8 cellular contexts compared by ENCODE assay signal in the genomic region with DNA sequence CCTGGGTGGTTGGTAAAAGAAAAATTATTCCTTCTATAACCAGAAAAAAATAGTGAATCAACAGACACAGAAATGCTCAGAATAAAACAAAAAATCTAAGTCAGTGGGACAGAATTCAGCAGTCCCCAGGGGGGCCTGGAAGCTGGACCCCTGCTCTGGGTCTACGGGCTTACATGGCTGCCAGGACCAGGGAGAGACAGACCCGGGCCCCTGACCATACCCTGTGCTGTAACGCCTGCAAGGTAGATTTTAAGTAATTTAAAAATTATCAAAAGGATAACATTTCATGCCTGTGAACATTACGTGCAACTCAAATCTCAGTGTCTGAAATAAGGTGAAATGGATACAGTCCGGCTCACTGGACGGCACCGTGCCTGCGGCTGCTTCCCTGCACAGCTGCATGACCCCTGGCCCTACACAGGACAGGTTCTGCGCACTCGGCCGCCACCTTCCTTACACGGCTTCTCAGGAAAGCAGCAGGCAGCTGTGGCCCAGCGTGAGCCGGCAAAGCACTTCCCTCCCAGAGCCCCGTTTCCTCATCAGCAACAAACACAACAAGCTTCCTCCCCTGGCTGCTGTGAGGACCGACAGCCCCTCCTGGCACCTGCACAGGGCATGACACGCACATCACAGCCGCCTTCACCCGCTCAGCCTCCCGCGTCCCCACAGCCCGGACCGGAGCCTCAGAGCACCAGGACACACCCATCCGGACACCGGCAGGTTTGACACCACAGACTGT. TPM values are rescaled to one million over a fixed set of nuclear protein-coding genes. Genes with fewer than 3 reads are reported as not detected.
DNase-seq lines count a peak whose midpoint lies in the region; ATAC-seq and TF ChIP-seq lines count a peak whose summit lies in the region.

No MANE protein-coding gene starts in this region.

- TF ChIP-seq CTCF in MM.1S (IDR thresholded peaks at IDR 0.05; ENCODE audit: low read length) (peak; percentile 82), sigmoid colon (IDR thresholded peaks at IDR 0.05) (no peak), coronary artery (IDR thresholded peaks at IDR 0.05) (no peak)
- peak; percentile 23 for TF ChIP-seq CTCF in activated CD8-positive, alpha-beta T cell treated with anti-CD3 and anti-CD28 coated beads for 36 hours (IDR thresholded peaks at IDR 0.05)

- no peak for TF ChIP-seq POLR2A in sigmoid colon (IDR thresholded peaks at IDR 0.05)

- 53 to 74% methylated on average over 25 of the region's 25 CpGs for WGBS in sigmoid colon, 2 donors

- peaks cover 86% of the 10 kb centered on the region for H3K79me2 ChIP-seq in MM.1S (ENCODE audit: low read length)

- H3K4me1 Mint-ChIP-seq in activated CD8-positive, alpha-beta T cell treated with anti-CD3 and anti-CD28 coated beads for 36 hours (ENCODE audit: low read depth) = peaks cover 79% of the 10 kb centered on the region

- CTCF ChIA-PET in activated CD8-positive, alpha-beta T cell treated with anti-CD3 and anti-CD28 coated beads for 36 hours (lab: Charles Lee) = interaction anchor here (0.8 to 4.1 kb wide), 8 partner anchors 11 to 116 kb away, joined by 3 to 20 read pairs (median 6); no protein-coding TSS in a partner anchor

- peak overlapping the region; percentile 90 for H3K27ac ChIP-seq in MM.1S (ENCODE audit: low read length)
- H3K27ac ChIP-seq in sigmoid colon = peak overlapping the region; percentile 2 to 55 (median 30)
- H3K27ac ChIP-seq in coronary artery = no peak overlapping the region

- ATAC-seq in GM19043 (IDR thresholded peaks at IDR 0.05; ENCODE audit: low read depth, unreplicated experiment) = peak; percentile 79
- ATAC-seq in activated CD8-positive, alpha-beta T cell treated with anti-CD3 and anti-CD28 coated beads for 36 hours = peak; percentile 86
- ATAC-seq in esophagus mucosa = peak; percentile 49

- H3K4me1 ChIP-seq in MM.1S (ENCODE audit: low read length) (peaks cover 34% of the 10 kb centered on the region), sigmoid colon (peaks cover 0 to 52% (median 36%) of the 10 kb centered on the region in 4 donors)

- H3K27ac Mint-ChIP-seq in activated CD8-positive, alpha-beta T cell treated with anti-CD3 and anti-CD28 coated beads for 36 hours = peak overlapping the region; percentile 89

- no peaks in the 10 kb centered on the region for H3K9me3 Mint-ChIP-seq in activated CD8-positive, alpha-beta T cell treated with anti-CD3 and anti-CD28 coated beads for 36 hours

- H3K36me3 Mint-ChIP-seq in activated CD8-positive, alpha-beta T cell treated with anti-CD3 and anti-CD28 coated beads for 36 hours (ENCODE audit: low read depth) = peaks cover 22% of the 10 kb centered on the region

- no peaks in the 10 kb centered on the region for H3K27me3 Mint-ChIP-seq in activated CD8-positive, alpha-beta T cell treated with anti-CD3 and anti-CD28 coated beads for 36 hours

- H3K9me3 ChIP-seq in MM.1S (replicated peaks; ENCODE audit: insufficient read depth, low read length) (no peaks in the 10 kb centered on the region), sigmoid colon (no peaks in the 10 kb centered on the region)

- peaks cover 23% of the 10 kb centered on the region for H3F3A ChIP-seq in MM.1S (ENCODE audit: insufficient read depth, low read length)

- peak overlapping the region; percentile 72 for H3K9ac ChIP-seq in MM.1S (ENCODE audit: low read length)

- H2AFZ ChIP-seq in MM.1S (ENCODE audit: low read length) = no peak overlapping the region

- H3K36me3 ChIP-seq in MM.1S (replicated peaks; ENCODE audit: insufficient read depth, low read length) (no peaks in the 10 kb centered on the region; the same call in 1 of the 2 replicates), sigmoid colon (no peaks in the 10 kb centered on the region)

- no peaks in the 10 kb centered on the region for H3K27me3 ChIP-seq in MM.1S (replicated peaks; ENCODE audit: insufficient read depth, low read length)
- H3K27me3 ChIP-seq in sigmoid colon = no peaks in the 10 kb centered on the region

- H4K20me1 ChIP-seq in MM.1S (ENCODE audit: insufficient read depth, low read length) = no peaks in the 10 kb centered on the region

- POLR2A ChIA-PET in activated CD8-positive, alpha-beta T cell treated with anti-CD3 and anti-CD28 coated beads for 36 hours (lab: Charles Lee) = interaction anchor here (0.7 to 8.9 kb wide), 8 partner anchors 16 to 125 kb away, joined by 3 to 99 read pairs (median 6); a partner anchor contains a TSS

- no peaks in the 10 kb centered on the region for H3K9me2 ChIP-seq in MM.1S (replicated peaks; ENCODE audit: insufficient read depth, low read length)

- intact Hi-C loops in activated CD8-positive, alpha-beta T cell treated with anti-CD3 and anti-CD28 coated beads for 36 hours (cut with micrococcal nuclease) = loop anchor here (2.0 kb wide), 1 partner anchor 45 kb away; no protein-coding TSS in a partner anchor
- intact Hi-C loops in sigmoid colon (cut with DNase I) = no loop called here

- peak overlapping the region; percentile 31 for H3K4me3 ChIP-seq in MM.1S (ENCODE audit: low read length)
- H3K4me3 ChIP-seq in sigmoid colon = no peak overlapping the region
- no peak overlapping the region for H3K4me3 ChIP-seq in coronary artery

- TF ChIP-seq EP300 in sigmoid colon (IDR thresholded peaks at IDR 0.05) = no peak

- peak overlapping the region; percentile 52 for H3K4me2 ChIP-seq in MM.1S (ENCODE audit: low read depth, low read length)

- DNase-seq in MM.1S (peak; percentile 94), sigmoid colon (peak; percentile 70), midbrain (lab: John Stamatoyannopoulos, UW) (no peak), coronary artery (ENCODE audit: low spot score) (no peak), mucosa of gallbladder (ENCODE audit: low spot score) (no peak)
- DNase-seq in activated CD8-positive, alpha-beta T cell treated with anti-CD3 and anti-CD28 coated beads for 36 hours = peak; percentile 86

- peak overlapping the region; percentile 71 for H3K4me3 Mint-ChIP-seq in activated CD8-positive, alpha-beta T cell treated with anti-CD3 and anti-CD28 coated beads for 36 hours

RNA-seq across cellular contexts. Expression of a gene that starts 22.2 kb away (rescaled TPM):
- 10 to 100 TPM; 28.9 to 32.3 TPM for total RNA-seq in activated CD8-positive, alpha-beta T cell treated with anti-CD3 and anti-CD28 coated beads for 36 hours
- total RNA-seq in esophagus mucosa (1.6 TPM), sigmoid colon (10 to 100 TPM; 15.0 to 22.4 (median 17.8) TPM), mucosa of gallbladder (11.7 TPM)
- 10 to 100 TPM in 1 of 3 donors, 1 to 10 TPM in 2; 4.2 to 16.9 (median 5.4) TPM for polyA plus RNA-seq in sigmoid colon

Comparison
In these comparisons a context has a peak if more than half of its experiments do, and no peak if none do; other contexts are left out.
1. DNase-seq: peak in MM.1S (single experiment), activated CD8-positive, alpha-beta T cell treated with anti-CD3 and anti-CD28 coated beads for 36 hours (single experiment) and sigmoid colon (single experiment); none in midbrain (single experiment), coronary artery (single experiment) and mucosa of gallbladder (single experiment).
2. H3K27ac ChIP-seq: peak in MM.1S (single experiment) and sigmoid colon (4 of 4); none in coronary artery (0 of 2).
3. CTCF ChIP-seq: peak in MM.1S (single experiment) and activated CD8-positive, alpha-beta T cell treated with anti-CD3 and anti-CD28 coated beads for 36 hours (single experiment); none in sigmoid colon (0 of 4) and coronary artery (single experiment).
4. Peak in every context shown above with its lines, with median percentiles within 50 percentile points of each other: ATAC-seq.